34 cellular contexts compared by ENCODE assay signal in the genomic region with DNA sequence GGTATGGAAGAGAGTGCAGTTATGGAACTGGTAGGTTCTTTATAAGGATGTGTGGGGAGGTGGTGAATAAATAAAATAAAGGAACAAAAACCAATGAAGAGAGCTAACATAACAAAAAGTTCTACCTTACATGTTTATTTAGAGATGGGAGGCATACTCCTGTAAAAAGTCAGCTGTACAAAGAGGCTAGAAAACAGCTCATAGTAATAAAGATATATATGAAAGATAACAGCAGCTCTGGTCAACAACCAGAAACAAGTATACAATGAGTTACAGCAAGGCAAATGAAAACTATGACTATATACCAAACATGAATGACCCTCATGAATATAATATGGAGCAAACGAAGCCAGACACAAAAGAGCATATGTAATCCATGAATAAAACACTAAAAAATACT.
"Had no signal": no experiment of that assay in that cellular context is flagged by ENCODE, and none has a peak within 500 bp of the region (broad histone marks: within the 10 kb centered on the region; RNA-seq: fewer than 3 reads in every experiment).

No MANE protein-coding gene starts in this region.

- H3K4me1 ChIP-seq: body of pancreas, breast epithelium, SJCRH30 had no signal

- H3K9me3 ChIP-seq: adrenal gland, body of pancreas, breast epithelium, MG63, SJCRH30 had no signal

- FAIRE-seq: astrocyte, TTC549 had no signal

- H3K27me3 Mint-ChIP-seq: activated CD4-positive, alpha-beta T cell treated with anti-CD3 and anti-CD28 coated beads for 36 hours; activated CD4-positive, alpha-beta T cell treated with anti-CD3 and anti-CD28 coated beads, Interleukin-2, amount 10 ng/mL, durations not matched to agents 7 days and 5 days had no signal

- H3K9me3 Mint-ChIP-seq: activated CD4-positive, alpha-beta T cell treated with anti-CD3 and anti-CD28 coated beads, Interleukin-2, amount 10 ng/mL, durations not matched to agents 7 days and 5 days; activated naive CD4-positive, alpha-beta T cell treated with anti-CD3 and anti-CD28 coated beads for 36 hours; activated T-cell treated with anti-CD3 and anti-CD28 coated beads, Interleukin-2, amount 50 U/mL, for 4 hours; activated T-helper 1 cell treated with anti-CD3 and anti-CD28 coated beads, Interleukin-12 subunit alpha, Interleukin-12 subunit beta, Interleukin-2, Interleukin-4 antibody, amounts not matched to agents 30 ng/mL and 10 ng/mL and 1 ng/mL, durations not matched to agents 14 hours and 24 hours and 36 hours; T-helper 2 cell treated with Interferon-gamma antibody and Interleukin-4, amounts not matched to agents 5 μg/mL and 100 μg/mL, for 36 hours; WTC11 had no signal

- ATAC-seq: activated CD4-positive, alpha-beta T cell treated with anti-CD3 and anti-CD28 coated beads for 36 hours; activated CD4-positive, CD25-positive, alpha-beta regulatory T cell treated with anti-CD3 and anti-CD28 coated beads, Interleukin-2, amount 50 U/mL, for 24 hours; activated naive CD4-positive, alpha-beta T cell treated with anti-CD3 and anti-CD28 coated beads, Interleukin-2, amount 50 U/mL, for 72 hours; activated T-cell treated with anti-CD3 and anti-CD28 coated beads, Interleukin-2, amount 50 U/mL, for 4 hours; body of pancreas; WTC11 had no signal

- DNase-seq: activated CD4-positive, alpha-beta T cell treated with anti-CD3 and anti-CD28 coated beads for 36 hours; activated CD4-positive, alpha-beta T cell treated with anti-CD3 and anti-CD28 coated beads, Interleukin-2, amount 10 ng/mL, durations not matched to agents 7 days and 5 days; activated CD4-positive, alpha-beta T cell treated with anti-CD3 and anti-CD28 coated beads, Interleukin-2, amount 50 U/mL, for 48 hours; activated CD8-positive, alpha-beta memory T cell treated with anti-CD3 and anti-CD28 coated beads, Interleukin-2, amount 50 U/mL, for 4 hours; activated gamma-delta T cell treated with Interleukin-2 at 50 U/mL for 16 hours; activated naive CD4-positive, alpha-beta T cell treated with anti-CD3 and anti-CD28 coated beads for 36 hours; activated T-cell treated with anti-CD3 and anti-CD28 coated beads for 4 hours; activated T-cell treated with anti-CD3 and anti-CD28 coated beads, Interleukin-2, amount 50 U/mL, for 4 hours; adrenal gland; body of pancreas; Karpas-422; KBM-7; MG63; NCI-H1048; NCI-H1436 treated with DMSO at 0.1 percent for 48 hours; NCI-H1694 treated with DMSO at 0.1 percent for 48 hours; NCI-H2029 treated with DMSO at 0.1 percent for 48 hours; NCI-H2107; NCI-H2171; NCI-H510A; NCI-H526; NCI-H748 treated with DMSO at 0.1 percent for 48 hours; NK-92 treated with Interleukin-12 subunit alpha and Interleukin-12 subunit beta, amount 100 ng/mL, for 24 hours; SHP77; SJCRH30 had no signal

- H3K4me3 ChIP-seq: adrenal gland, body of pancreas, breast epithelium, MG63, SJCRH30, SK-N-MC had no signal

- H3K36me3 ChIP-seq: adrenal gland, breast epithelium, MG63, SJCRH30 had no signal

- H3K36me3 Mint-ChIP-seq: activated naive CD4-positive, alpha-beta T cell treated with anti-CD3 and anti-CD28 coated beads, Interleukin-2, amount 50 U/mL, for 72 hours; WTC11 had no signal

- H3K27me3 ChIP-seq: adrenal gland, body of pancreas, breast epithelium, MG63, SJCRH30 had no signal

- H3K4me3 Mint-ChIP-seq: activated CD4-positive, alpha-beta T cell treated with anti-CD3 and anti-CD28 coated beads for 36 hours; activated CD4-positive, alpha-beta T cell treated with anti-CD3 and anti-CD28 coated beads, Interleukin-2, amount 10 ng/mL, durations not matched to agents 7 days and 5 days; activated naive CD4-positive, alpha-beta T cell treated with anti-CD3 and anti-CD28 coated beads for 36 hours; activated T-cell treated with anti-CD3 and anti-CD28 coated beads, Interleukin-2, amount 50 U/mL, for 4 hours; activated T-helper 1 cell treated with anti-CD3 and anti-CD28 coated beads, Interleukin-12 subunit alpha, Interleukin-12 subunit beta, Interleukin-2, Interleukin-4 antibody, amounts not matched to agents 30 ng/mL and 10 ng/mL and 1 ng/mL, durations not matched to agents 14 hours and 24 hours and 36 hours; T-helper 2 cell treated with Interferon-gamma antibody and Interleukin-4, amounts not matched to agents 5 μg/mL and 100 μg/mL, for 36 hours; WTC11 had no signal

- H3K27ac Mint-ChIP-seq: activated CD4-positive, alpha-beta T cell treated with anti-CD3 and anti-CD28 coated beads for 36 hours; activated CD4-positive, alpha-beta T cell treated with anti-CD3 and anti-CD28 coated beads, Interleukin-2, amount 10 ng/mL, durations not matched to agents 7 days and 5 days; activated naive CD4-positive, alpha-beta T cell treated with anti-CD3 and anti-CD28 coated beads for 36 hours; activated naive CD4-positive, alpha-beta T cell treated with anti-CD3 and anti-CD28 coated beads, Interleukin-2, amount 50 U/mL, for 72 hours; activated T-helper 1 cell treated with anti-CD3 and anti-CD28 coated beads, Interleukin-12 subunit alpha, Interleukin-12 subunit beta, Interleukin-2, Interleukin-4 antibody, amounts not matched to agents 30 ng/mL and 10 ng/mL and 1 ng/mL, durations not matched to agents 14 hours and 24 hours and 36 hours; T-helper 2 cell treated with Interferon-gamma antibody and Interleukin-4, amounts not matched to agents 5 μg/mL and 100 μg/mL, for 36 hours; WTC11 had no signal

- H3K4me1 Mint-ChIP-seq: activated CD4-positive, alpha-beta T cell treated with anti-CD3 and anti-CD28 coated beads for 36 hours; activated CD4-positive, alpha-beta T cell treated with anti-CD3 and anti-CD28 coated beads, Interleukin-2, amount 10 ng/mL, durations not matched to agents 7 days and 5 days had no signal

- H3K27ac ChIP-seq: adrenal gland, body of pancreas, breast epithelium, SJCRH30, SK-N-MC had no signal
